ENCODE assay signal across 27 cellular contexts in the genomic region with DNA sequence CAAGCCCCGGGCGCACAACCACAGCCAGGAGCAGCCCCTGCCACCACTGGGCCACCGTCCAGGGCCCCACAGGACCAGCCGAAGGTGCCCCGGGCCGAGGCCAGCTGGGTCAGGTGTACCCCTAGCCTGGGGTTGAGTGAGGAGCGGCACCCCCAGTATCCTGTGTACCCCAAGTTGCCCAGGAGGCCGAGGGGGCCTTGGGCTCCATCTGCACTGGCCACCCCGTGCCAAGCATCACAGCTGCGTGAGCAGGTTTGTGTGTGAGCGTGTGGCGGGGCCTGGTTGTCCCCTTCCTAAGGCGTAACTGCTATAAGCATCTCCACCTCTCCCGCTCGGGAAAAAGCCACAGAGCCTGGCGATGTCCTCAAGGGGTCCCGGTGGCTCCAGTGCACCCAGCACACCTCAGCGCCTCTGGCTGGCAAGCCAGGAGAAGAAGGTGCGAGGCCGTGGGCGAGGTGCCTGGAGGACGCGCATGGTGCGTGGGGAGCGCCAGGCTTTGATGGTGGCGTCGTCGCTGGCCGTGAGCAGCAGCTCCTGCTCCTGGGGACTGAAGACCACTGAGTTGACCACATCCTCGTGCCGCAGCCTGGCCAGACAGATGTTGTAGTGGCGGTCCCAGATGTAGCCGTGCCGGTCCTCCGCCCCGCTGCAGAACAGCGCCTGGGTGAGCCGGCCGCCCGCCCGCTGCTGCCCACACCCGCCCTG. TPM values are rescaled to one million over a fixed set of nuclear protein-coding genes. Genes with fewer than 3 reads are reported as not detected.
DNase-seq lines count a peak whose midpoint lies in the region; ATAC-seq, FAIRE-seq and TF ChIP-seq lines count a peak whose summit lies in the region.
"Had no signal": no experiment of that assay in that cellular context is flagged by ENCODE, and none has a peak within 500 bp of the region (broad histone marks: within the 10 kb centered on the region; RNA-seq: fewer than 3 reads in every experiment).

No MANE protein-coding gene starts in this region.

- H3K9me3 Mint-ChIP-seq in T-helper 2 cell treated with Interferon-gamma antibody and Interleukin-4, amounts not matched to agents 5 μg/mL and 100 μg/mL, for 36 hours: no peaks in the 10 kb centered on the region
- H3K9me3 Mint-ChIP-seq: activated CD4-positive, alpha-beta memory T cell treated with anti-CD3 and anti-CD28 coated beads, Interleukin-2, amount 10 ng/mL, durations not matched to agents 7 days and 5 days; immature natural killer cell; memory B cell had no signal

- no peak overlapping the region for H3K27ac ChIP-seq in A549
- no peak overlapping the region for H3K27ac ChIP-seq in RWPE2 (ENCODE audit: poor library complexity, severe bottlenecking)
- peak overlapping the region; percentile 82 for H3K27ac ChIP-seq in left ventricle myocardium inferior (replicated peaks)
- no peak overlapping the region for H3K27ac ChIP-seq in ovary
- H3K27ac ChIP-seq: cardiac muscle cell had no signal

- intact Hi-C loops in left ventricle myocardium inferior (cut with micrococcal nuclease): no loop called here
- intact Hi-C loops in ovary (cut with DNase I): loop anchor here in 1 of 4 donors (5.0 to 10.0 kb wide), 2 partner anchors 53 to 96 kb away; a partner anchor contains a TSS

- H3K27me3 ChIP-seq in RWPE2 (ENCODE audit: insufficient read depth, poor library complexity, severe bottlenecking) (no peaks in the 10 kb centered on the region), left ventricle myocardium inferior (ENCODE audit: low read depth) (no peaks in the 10 kb centered on the region), ovary (no peaks in the 10 kb centered on the region)
- H3K27me3 ChIP-seq: cardiac muscle cell had no signal

- H3K27ac Mint-ChIP-seq in T-helper 2 cell treated with Interferon-gamma antibody and Interleukin-4, amounts not matched to agents 5 μg/mL and 100 μg/mL, for 36 hours: no peak overlapping the region
- H3K27ac Mint-ChIP-seq: activated CD4-positive, alpha-beta memory T cell treated with anti-CD3 and anti-CD28 coated beads, Interleukin-2, amount 10 ng/mL, durations not matched to agents 7 days and 5 days; immature natural killer cell; memory B cell had no signal

- no peak overlapping the region for H3K4me3 ChIP-seq in A549
- no peak overlapping the region for H3K4me3 ChIP-seq in RWPE2 (ENCODE audit: severe bottlenecking)
- peak overlapping the region; percentile 36 for H3K4me3 ChIP-seq in left ventricle myocardium inferior
- H3K4me3 ChIP-seq in ovary: no peak overlapping the region
- H3K4me3 ChIP-seq: cardiac muscle cell had no signal

- DNase-seq in A549 (ENCODE audit: low read depth in 1 of 2, low spot score in 1 of 2) (no peak), RWPE2 (ENCODE audit: low spot score) (peak; percentile 62), left ventricle myocardium inferior (no peak), ovary (peak in 4 of 5 donors; percentile 12 to 39 (median 26)), middle frontal gyrus (ENCODE audit: extremely low spot score, low spot score) (no peak)
- DNase-seq in T-helper 2 cell treated with Interferon-gamma antibody and Interleukin-4, amounts not matched to agents 5 μg/mL and 100 μg/mL, for 36 hours (ENCODE audit: low spot score): no peak
- DNase-seq in activated CD8-positive, alpha-beta memory T cell treated with anti-CD3 and anti-CD28 coated beads, Interleukin-2, amount 50 U/mL, for 48 hours: no peak
- DNase-seq: activated CD4-positive, alpha-beta memory T cell treated with anti-CD3 and anti-CD28 coated beads, Interleukin-2, amount 10 ng/mL, durations not matched to agents 7 days and 5 days; activated CD4-positive, CD25-positive, alpha-beta regulatory T cell; activated naive CD4-positive, alpha-beta T cell; amniotic stem cell; H7; immature natural killer cell; NCI-H1417 treated with DMSO at 0.1 percent for 48 hours; NCI-H2107; NCI-H446 treated with DMSO at 0.1 percent for 48 hours; NK-92 treated with Interleukin-12 subunit alpha and Interleukin-12 subunit beta, amount 100 ng/mL, for 24 hours; retina; stimulated activated CD4-positive, alpha-beta T cell treated with anti-CD3 and anti-CD28 coated beads, Interleukin-15, amount 100 ng/mL, for 24 hours; stimulated activated CD8-positive, alpha-beta memory T cell treated with anti-CD3 and anti-CD28 coated beads, Interleukin-4, amount 100 ng/mL, for 48 hours had no signal

- TF ChIP-seq EP300 in A549 (IDR thresholded peaks at IDR 0.05): no peak
- no peak for TF ChIP-seq EP300 in ovary (IDR thresholded peaks at IDR 0.05)

- H3K4me1 ChIP-seq in A549 (peaks cover 13% of the 10 kb centered on the region), RWPE2 (ENCODE audit: insufficient read depth, poor library complexity, severe bottlenecking) (peaks cover 3% of the 10 kb centered on the region), left ventricle myocardium inferior (peaks cover 53% of the 10 kb centered on the region), ovary (ENCODE audit: insufficient read depth) (peaks cover 7% of the 10 kb centered on the region)

- no peak overlapping the region for H3K4me2 ChIP-seq in A549

- H3K9me3 ChIP-seq in A549: no peaks in the 10 kb centered on the region
- no peaks in the 10 kb centered on the region for H3K9me3 ChIP-seq in RWPE2 (ENCODE audit: severe bottlenecking)
- no peaks in the 10 kb centered on the region for H3K9me3 ChIP-seq in left ventricle myocardium inferior (replicated peaks)
- no peaks in the 10 kb centered on the region for H3K9me3 ChIP-seq in ovary

- TF ChIP-seq CTCF in A549 (IDR thresholded peaks at IDR 0.05) (no peak), RWPE2 (IDR thresholded peaks at IDR 0.05; ENCODE audit: poor library complexity, severe bottlenecking) (no peak), left ventricle myocardium inferior (IDR thresholded peaks at IDR 0.05; ENCODE audit: borderline replicate concordance) (no peak), ovary (IDR thresholded peaks at IDR 0.05) (no peak)

- TF ChIP-seq RAD21 in A549 (conservative IDR thresholded peaks at IDR 0.05 in 1 of 2, IDR thresholded peaks at IDR 0.05 in 1 of 2): no peak

- H3K4me1 Mint-ChIP-seq in T-helper 2 cell treated with Interferon-gamma antibody and Interleukin-4, amounts not matched to agents 5 μg/mL and 100 μg/mL, for 36 hours (ENCODE audit: low read depth): peaks cover 7% of the 10 kb centered on the region

- no peak for ATAC-seq in A549
- ATAC-seq in RWPE2 (ENCODE audit: low read depth): no peak
- no peak for ATAC-seq in GM21737 (IDR thresholded peaks at IDR 0.05; ENCODE audit: unreplicated experiment)

- POLR2A ChIA-PET in A549 (lab: Yijun Ruan, JAX): interaction anchor here (0.6 kb wide), 1 partner anchor 22 kb away, joined by 4 read pairs; no protein-coding TSS in a partner anchor

- no peaks in the 10 kb centered on the region for H3K27me3 Mint-ChIP-seq in T-helper 2 cell treated with Interferon-gamma antibody and Interleukin-4, amounts not matched to agents 5 μg/mL and 100 μg/mL, for 36 hours (ENCODE audit: low read depth)
- H3K27me3 Mint-ChIP-seq: activated CD4-positive, alpha-beta memory T cell treated with anti-CD3 and anti-CD28 coated beads, Interleukin-2, amount 10 ng/mL, durations not matched to agents 7 days and 5 days; memory B cell had no signal

- CTCF ChIA-PET in A549 (lab: Yijun Ruan, JAX): no interaction called here

- H3K36me3 ChIP-seq in RWPE2 (ENCODE audit: low read depth) (peaks cover 31% of the 10 kb centered on the region), left ventricle myocardium inferior (peaks cover 46% of the 10 kb centered on the region), ovary (no peaks in the 10 kb centered on the region)

- WGBS in A549 (ENCODE audit: missing lambda C conversion rate): 93% methylated on average over 31 of the region's 42 CpGs
- 89 to 91% (median 91%) methylated on average over 35 to 42 of the region's 42 CpGs for WGBS in ovary, 3 donors

- TF ChIP-seq POLR2A in A549 (IDR thresholded peaks at IDR 0.05; ENCODE audit: low read length): no peak
- TF ChIP-seq POLR2A in ovary (IDR thresholded peaks at IDR 0.05): no peak

- H3K36me3 Mint-ChIP-seq in T-helper 2 cell treated with Interferon-gamma antibody and Interleukin-4, amounts not matched to agents 5 μg/mL and 100 μg/mL, for 36 hours (ENCODE audit: low read depth): peaks cover 28% of the 10 kb centered on the region

- H3K4me3 Mint-ChIP-seq in T-helper 2 cell treated with Interferon-gamma antibody and Interleukin-4, amounts not matched to agents 5 μg/mL and 100 μg/mL, for 36 hours: no peak overlapping the region
- H3K4me3 Mint-ChIP-seq: activated CD4-positive, alpha-beta memory T cell treated with anti-CD3 and anti-CD28 coated beads, Interleukin-2, amount 10 ng/mL, durations not matched to agents 7 days and 5 days; immature natural killer cell; memory B cell had no signal

- FAIRE-seq in A549 (lab: Jason Lieb, UNC): no peak
- FAIRE-seq: urothelium cell line had no signal

RNA-seq across cellular contexts. Expression of a gene that starts 3.9 kb away (rescaled TPM):
- 37.3 and 37.5 TPM in 2 replicates for polyA plus RNA-seq in A549 (2011; rRNA removed)
- polyA plus RNA-seq in A549 (2012; cell fraction: cytosol; rRNA removed): 101 and 139 TPM in 2 replicates
- polyA plus RNA-seq in A549 (2012; cell fraction: nucleus; rRNA removed): 343 and 496 TPM in 2 replicates
- 59.3 to 61.4 TPM (median 59.5 TPM) in 3 replicates for polyA plus RNA-seq in A549 (2017; fragmentation: RNase III; extraction: RNeasy Plus Mini Kit Qiagen cat#74134 plus additional on column Dnase treatment)
- 54.3 and 84.8 TPM in 2 replicates for polyA minus RNA-seq in A549 (2011; rRNA and poly(A)+ RNA removed)
- 157 TPM for total RNA-seq in left ventricle myocardium inferior
- 10 to 100 TPM; 49.4 to 75.5 (median 60.5) TPM for total RNA-seq in ovary
- 10 to 100 TPM in 1 of 2 donors, 1 to 10 TPM in 1; 2.2 to 64.1 TPM for polyA plus RNA-seq in ovary

RNA-seq across cellular contexts. Expression of a gene that starts 4.4 kb away (rescaled TPM):
- polyA plus RNA-seq in A549 (2011; rRNA removed) (0.41 and 0.45 TPM in 2 replicates), A549 (2017; fragmentation: RNase III; extraction: RNeasy Plus Mini Kit Qiagen cat#74134 plus additional on column Dnase treatment) (1.1 to 1.3 TPM (median 1.1 TPM) in 3 replicates), ovary (under 1 TPM in 1 of 2 donors, not detected in 1; 0.38 TPM)
- 1.2 TPM in 2 replicates for polyA plus RNA-seq in A549 (2012; cell fraction: cytosol; rRNA removed)
- polyA plus RNA-seq in A549 (2012; cell fraction: nucleus; rRNA removed): 3.6 and 7.5 TPM in 2 replicates
- polyA minus RNA-seq in A549 (2011; rRNA and poly(A)+ RNA removed): not detected in 2 replicates
- total RNA-seq in left ventricle myocardium inferior (3.6 TPM), ovary (under 1 TPM in 1 of 7 donors, not detected in 6; 1.00 TPM)
- total RNA-seq: epithelial cell of proximal tubule, G401, H7, RPMI7951 had no signal

RNA-seq across cellular contexts. Expression of a gene that starts 11.4 kb away (rescaled TPM):
- polyA plus RNA-seq in A549 (2011; rRNA removed) (0.74 and 1.8 TPM in 2 replicates), A549 (2017; fragmentation: RNase III; extraction: RNeasy Plus Mini Kit Qiagen cat#74134 plus additional on column Dnase treatment) (2.8 to 3.6 TPM (median 3.0 TPM) in 3 replicates), ovary (1 to 10 TPM; 1.1 to 6.1 TPM)
- 1.2 and 1.4 TPM in 2 replicates for polyA plus RNA-seq in A549 (2012; cell fraction: cytosol; rRNA removed)
- polyA plus RNA-seq in A549 (2012; cell fraction: nucleus; rRNA removed): 24.8 and 36.0 TPM in 2 replicates
- polyA minus RNA-seq in A549 (2011; rRNA and poly(A)+ RNA removed): 0.70 and 0.88 TPM in 2 replicates
- total RNA-seq in left ventricle myocardium inferior (7.8 TPM), ovary (10 to 100 TPM in 5 of 7 donors, 1 to 10 TPM in 2; 1.3 to 40.9 (median 19.2) TPM)
- total RNA-seq: G401, RPMI7951 had no signal
- polyA plus RNA-seq: immature natural killer cell had no signal

RNA-seq across cellular contexts. Expression of a gene that starts 36.6 kb away (rescaled TPM):
- polyA plus RNA-seq in A549 (2011; rRNA removed) (0.31 and 0.33 TPM in 2 replicates), A549 (2017; fragmentation: RNase III; extraction: RNeasy Plus Mini Kit Qiagen cat#74134 plus additional on column Dnase treatment) (0.18 to 0.34 TPM (median 0.26 TPM) in 3 replicates), ovary (10 to 100 TPM; 13.6 to 43.1 TPM)
- 0.50 and 0.61 TPM in 2 replicates for polyA plus RNA-seq in A549 (2012; cell fraction: cytosol; rRNA removed)
- polyA plus RNA-seq in A549 (2012; cell fraction: nucleus; rRNA removed): 0.66 and 1.0 TPM in 2 replicates
- not detected in 2 replicates for polyA minus RNA-seq in A549 (2011; rRNA and poly(A)+ RNA removed)
- total RNA-seq in left ventricle myocardium inferior (3,579 TPM), ovary (100 to 1,000 TPM in 2 of 7 donors, 10 to 100 TPM in 4, 1 to 10 TPM in 1; 5.8 to 191 (median 59.8) TPM)
- total RNA-seq: epithelial cell of proximal tubule, G401 had no signal

RNA-seq across cellular contexts. Expression of a gene that starts 42.1 kb away (rescaled TPM):
- polyA plus RNA-seq in A549 (2011; rRNA removed) (0.04 and 0.19 TPM in 2 replicates), A549 (2017; fragmentation: RNase III; extraction: RNeasy Plus Mini Kit Qiagen cat#74134 plus additional on column Dnase treatment) (0.05 to 0.08 TPM (median 0.08 TPM) in 3 replicates), ovary (under 1 TPM; 0.17 to 0.19 TPM)
- polyA plus RNA-seq in A549 (2012; cell fraction: cytosol; rRNA removed): 0.01 and 0.04 TPM in 2 replicates
- 0.39 and 0.48 TPM in 2 replicates for polyA plus RNA-seq in A549 (2012; cell fraction: nucleus; rRNA removed)
- polyA minus RNA-seq in A549 (2011; rRNA and poly(A)+ RNA removed): not detected in 2 replicates
- total RNA-seq in left ventricle myocardium inferior (11.7 TPM), ovary (1 to 10 TPM in 2 of 7 donors, under 1 TPM in 4, not detected in 1; 0.25 to 1.6 (median 0.61) TPM)
- total RNA-seq: epithelial cell of proximal tubule, G401, RPMI7951 had no signal
- polyA plus RNA-seq: cardiac muscle cell, immature natural killer cell had no signal

Comparison
In these comparisons a context has a peak if more than half of its experiments do, and no peak if none do; other contexts are left out.
1. DNase-seq: peak in RWPE2 (single experiment) and ovary (4 of 5); none in A549 (0 of 2), left ventricle myocardium inferior (single experiment), middle frontal gyrus (single experiment), T-helper 2 cell treated with Interferon-gamma antibody and Interleukin-4, amounts not matched to agents 5 μg/mL and 100 μg/mL, for 36 hours (single experiment) and activated CD8-positive, alpha-beta memory T cell treated with anti-CD3 and anti-CD28 coated beads, Interleukin-2, amount 50 U/mL, for 48 hours (single experiment).